In genomic region chr11:121194731-121195596, GRCh38 we compare ENCODE assay signal across 8 cellular contexts.
DNase-seq lines count a peak whose midpoint lies in the region; ATAC-seq and TF ChIP-seq lines count a peak whose summit lies in the region.

No MANE protein-coding gene starts in this region.

- no TSS peak for BruUV-seq in A673 (replicated peaks; lab: Mats Ljungman, UMichigan)
- no TSS peak for BruUV-seq in Panc1 (replicated peaks; lab: Mats Ljungman, UMichigan)

- no peak overlapping the region for H2AFZ ChIP-seq in trophoblast cell (ENCODE audit: insufficient read depth, low read length, poor library complexity)

- H3K23ac ChIP-seq in trophoblast cell (ENCODE audit: low read length): no peak overlapping the region

- DNase-seq in A673 (ENCODE audit: low spot score) (peak; percentile 83), GM13976 (ENCODE audit: low spot score) (peak; percentile 77), HuH-7.5 (ENCODE audit: low spot score) (peak; percentile 31), Panc1 (ENCODE audit: low read depth, low spot score) (peak; percentile 46), trophoblast cell (peak; percentile 34 to 84)
- peak; percentile 5 for DNase-seq in activated T-helper 9 cell treated with anti-CD3 and anti-CD28 coated beads, Interleukin-2, amount 50 U/mL, for 16 hours (ENCODE audit: low read depth)

- no peaks in the 10 kb centered on the region for H3K36me3 ChIP-seq in A673 (ENCODE audit: insufficient read depth, low read length, poor library complexity, severe bottlenecking)
- H3K36me3 ChIP-seq in Panc1 (ENCODE audit: control insufficient read depth, insufficient read depth, low read length): no peaks in the 10 kb centered on the region
- no peaks in the 10 kb centered on the region for H3K36me3 ChIP-seq in gastroesophageal sphincter
- H3K36me3 ChIP-seq in trophoblast cell (ENCODE audit: control insufficient read depth in 1 of 2, insufficient read depth in 2 of 2, low read length in 2 of 2): no peaks in the 10 kb centered on the region

- peak; percentile 97 for ATAC-seq in Panc1
- ATAC-seq in gastroesophageal sphincter: no peak
- ATAC-seq in GM18858 (IDR thresholded peaks at IDR 0.05; ENCODE audit: unreplicated experiment): no peak

- H3K79me2 ChIP-seq in trophoblast cell (ENCODE audit: control insufficient read depth, insufficient read depth, low read length, poor library complexity): no peaks in the 10 kb centered on the region

- intact Hi-C loops in A673 (cut with micrococcal nuclease; ENCODE audit: unreplicated experiment) (loop anchor here (2.0 to 5.0 kb wide), 2 partner anchors 263 to 684 kb away; partner anchors contain the start of gene GRIK4), Panc1 (cut with micrococcal nuclease; ENCODE audit: unreplicated experiment) (loop anchor here (2.0 to 10.0 kb wide), 3 partner anchors 80 to 684 kb away; partner anchors contain the start of gene GRIK4)

- H3K18ac ChIP-seq in trophoblast cell (ENCODE audit: low read length): no peak overlapping the region

- no peak for TF ChIP-seq POLR2A in gastroesophageal sphincter (IDR thresholded peaks at IDR 0.05)

- H2BK12ac ChIP-seq in trophoblast cell (ENCODE audit: low read length): no peak overlapping the region

- no peak overlapping the region for H2AK5ac ChIP-seq in trophoblast cell (ENCODE audit: low read length)

- H2BK120ac ChIP-seq in trophoblast cell (ENCODE audit: insufficient read depth, low read length, poor library complexity): no peak overlapping the region

- TF ChIP-seq CTCF in A673 (conservative IDR thresholded peaks at IDR 0.05; ENCODE audit: low read depth, low read length) (peak; percentile 91), GM13976 (IDR thresholded peaks at IDR 0.05; ENCODE audit: borderline replicate concordance, control extremely low read depth, extremely low read depth, insufficient read depth, missing control alignments) (peak; percentile 72), Panc1 (IDR thresholded peaks at IDR 0.05) (peak; percentile 91), gastroesophageal sphincter (IDR thresholded peaks at IDR 0.05) (peak; percentile 57 to 77 (median 64))

- H3K27me3 ChIP-seq in A673 (replicated peaks; ENCODE audit: insufficient read depth, low read depth, low read length, poor library complexity) (peaks cover 24% of the 10 kb centered on the region), Panc1 (ENCODE audit: control insufficient read depth, insufficient read depth, low read length) (peaks cover 28% of the 10 kb centered on the region), gastroesophageal sphincter (peaks cover 21% of the 10 kb centered on the region), trophoblast cell (ENCODE audit: insufficient read depth, low read length) (no peaks in the 10 kb centered on the region)

- POLR2A ChIA-PET in A673 (lab: Charles Lee; ENCODE audit: low non-redundant PET) (no interaction called here), Panc1 (lab: Charles Lee) (no interaction called here)

- H3K27ac ChIP-seq in A673 (ENCODE audit: low read depth, low read length, poor library complexity, severe bottlenecking) (no peak overlapping the region), Panc1 (ENCODE audit: low read length) (no peak overlapping the region), gastroesophageal sphincter (no peak overlapping the region), trophoblast cell (ENCODE audit: low read depth, low read length) (no peak overlapping the region)

- no peak overlapping the region for H3K14ac ChIP-seq in trophoblast cell (ENCODE audit: low read length)

- CTCF ChIA-PET in A673 (lab: Charles Lee): interaction anchor here (0.5 to 1.6 kb wide), 7 partner anchors 8 to 687 kb away, joined by 3 to 6 read pairs (median 3); partner anchors contain the start of genes GRIK4 and TBCEL
- CTCF ChIA-PET in Panc1 (lab: Charles Lee): interaction anchor here (0.7 to 1.4 kb wide), 5 partner anchors 75 to 510 kb away, joined by 3 to 9 read pairs (median 3); no protein-coding TSS in a partner anchor

- H4K12ac ChIP-seq in trophoblast cell (ENCODE audit: low read depth, low read length): no peak overlapping the region

- no peak overlapping the region for H2BK5ac ChIP-seq in trophoblast cell (ENCODE audit: low read depth, low read length, poor library complexity)

- no peak overlapping the region for H3K4ac ChIP-seq in trophoblast cell (ENCODE audit: low read depth, low read length)

- H3K4me3 ChIP-seq in A673 (ENCODE audit: low read depth, low read length, poor library complexity, severe bottlenecking) (no peak overlapping the region), Panc1 (ENCODE audit: low read depth in 2 of 2, low read length in 2 of 2) (no peak overlapping the region), gastroesophageal sphincter (no peak overlapping the region), trophoblast cell (ENCODE audit: low read depth, low read length) (no peak overlapping the region)

- no peaks in the 10 kb centered on the region for H3K4me1 ChIP-seq in A673 (ENCODE audit: insufficient read depth, low read length, poor library complexity, severe bottlenecking)
- H3K4me1 ChIP-seq in Panc1 (ENCODE audit: control insufficient read depth, insufficient read depth, low read length): no peaks in the 10 kb centered on the region
- H3K4me1 ChIP-seq in gastroesophageal sphincter: peaks cover 0 to 8% (median 0%) of the 10 kb centered on the region in 3 donors
- H3K4me1 ChIP-seq in trophoblast cell (ENCODE audit: control insufficient read depth in 1 of 2, insufficient read depth in 2 of 2, low read length in 2 of 2): no peaks in the 10 kb centered on the region

- 11 to 12% methylated on average over 13 of the region's 13 CpGs for WGBS in gastroesophageal sphincter (ENCODE audit: low coverage in 1 of 2), 2 donors
- WGBS in trophoblast cell (ENCODE audit: extremely low coverage, insufficient coverage, insufficient read length): no CpG with 5 or more reads among the region's 13 CpGs

- no peak overlapping the region for H4K8ac ChIP-seq in trophoblast cell (ENCODE audit: low read depth, low read length)

- in situ Hi-C loops in GM13976 (cut with MboI; ENCODE audit: low sequenced_read_pairs, unreplicated experiment): loop anchor here (25.0 kb wide), 1 partner anchor 683 kb away; the partner anchor contains the start of gene GRIK4
- in situ Hi-C loops in Panc1 (cut with HindIII; ENCODE audit: low pct_unique_long_range_greater_than_20kb, low sequenced_read_pairs): no loop called here

- TF ChIP-seq EP300 in gastroesophageal sphincter (IDR thresholded peaks at IDR 0.05): no peak

- H3K9me3 ChIP-seq in A673 (ENCODE audit: low read depth, low read length, poor library complexity, severe bottlenecking) (no peaks in the 10 kb centered on the region), Panc1 (ENCODE audit: control insufficient read depth, insufficient read depth, low read depth, low read length) (no peaks in the 10 kb centered on the region), gastroesophageal sphincter (no peaks in the 10 kb centered on the region), trophoblast cell (ENCODE audit: insufficient read depth, low read depth, low read length) (no peaks in the 10 kb centered on the region)

- peak overlapping the region; percentile 25 for H3K4me2 ChIP-seq in trophoblast cell (ENCODE audit: low read length)

- no peak overlapping the region for H3K9ac ChIP-seq in trophoblast cell (ENCODE audit: low read length)

- no peaks in the 10 kb centered on the region for H3K79me1 ChIP-seq in trophoblast cell (ENCODE audit: low read length)

- H4K91ac ChIP-seq in trophoblast cell (ENCODE audit: low read depth, low read length): no peak overlapping the region

Comparison
In these comparisons a context has a peak if more than half of its experiments do, and no peak if none do; other contexts are left out.
1. DNase-seq: peak in every context shown above with its lines; median percentile 83 in A673; 77 in GM13976; 59 in trophoblast cell; 46 in Panc1; 31 in HuH-7.5; 5 in activated T-helper 9 cell treated with anti-CD3 and anti-CD28 coated beads, Interleukin-2, amount 50 U/mL, for 16 hours.